Comparison of ENCODE assay signal across 1 cellular context in the genomic region with DNA sequence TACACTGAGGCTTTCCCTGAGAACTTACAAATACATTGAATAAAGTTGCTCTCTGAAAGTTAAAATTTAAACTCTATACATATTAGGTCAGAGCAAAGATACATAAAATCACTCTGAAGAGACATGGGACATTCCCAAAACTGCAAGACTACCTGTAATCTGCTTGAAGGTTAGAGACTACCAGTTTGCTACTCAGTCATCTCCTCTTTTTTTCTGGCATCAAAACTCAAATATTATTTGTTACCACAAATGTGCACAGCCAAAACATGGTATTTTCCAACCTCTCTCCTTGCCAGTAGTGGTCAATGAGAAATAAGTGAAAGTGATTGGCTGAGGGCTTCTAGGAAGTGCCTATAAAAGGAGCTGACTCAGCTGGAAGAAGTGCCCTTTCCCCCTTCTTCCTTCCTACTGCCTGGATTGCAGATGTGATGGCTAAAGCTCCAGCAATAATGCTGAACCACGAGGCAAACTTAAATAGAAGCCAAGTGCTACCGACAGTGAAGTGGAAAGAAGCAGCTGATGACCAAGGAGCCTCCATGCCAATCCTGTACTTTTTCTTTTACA.
TF ChIP-seq lines count a peak whose summit lies in the region.

No MANE protein-coding gene starts in this region.

TF ChIP-seq in HepG2, 621 proteins besides CTCF, POLR2A, EP300 and RAD21:
- TF ChIP-seq SSRP1 (CRISPR knock-in tag; IDR thresholded peaks at IDR 0.05) (no peak), MAFF (IDR thresholded peaks at IDR 0.05; ENCODE audit: low read depth, low read length) (peak; percentile 83), MAFK (conservative IDR thresholded peaks at IDR 0.05 in 1 of 2, IDR thresholded peaks at IDR 0.05 in 1 of 2; ENCODE audit: low read length in 2 of 2) (peak; percentile 60 to 88)
TF ChIP-seq in HepG2: peak in this region for 2.
